Comparison of ENCODE assay signal across 1 cellular context in genomic region chr18:80034068-80034851, GRCh38.
TF ChIP-seq lines count a peak whose summit lies in the region.

Gene RBFA (plus strand): TSS chr18:80034434. CDS start chr18:80034496, 62 bp downstream.

TF ChIP-seq in HEK293, 187 proteins besides CTCF, POLR2A, EP300 and RAD21 (continued from another document and continues in another):
- peak; percentile 37; the same call in 1 of the 2 replicates for TF ChIP-seq ZNF513 (tag by site-specific recombination; IDR thresholded peaks at IDR 0.05)
- TF ChIP-seq KLF7 (tag by site-specific recombination; IDR thresholded peaks at IDR 0.05; ENCODE audit: borderline replicate concordance), result peak; percentile 93; the same call in 1 of the 2 replicates
- TF ChIP-seq HOXA7 (CRISPR knock-in tag; IDR thresholded peaks at IDR 0.05; ENCODE audit: borderline replicate concordance), result no peak
- no peak for TF ChIP-seq ZBTB21 (tag by site-specific recombination; IDR thresholded peaks at IDR 0.05)
- TF ChIP-seq ZNF654 (tag by site-specific recombination; IDR thresholded peaks at IDR 0.05; ENCODE audit: low read depth), result no peak
- TF ChIP-seq ZNF561 (tag by site-specific recombination; IDR thresholded peaks at IDR 0.05; ENCODE audit: borderline replicate concordance), result peak; percentile 71; the same call in 1 of the 2 replicates
- peak; percentile 80 for TF ChIP-seq ZXDB (tag by site-specific recombination; IDR thresholded peaks at IDR 0.05)
- 0 out of 2 replicates have a peak, but pooled peaks have one; percentile 57 for TF ChIP-seq ZNF660 (tag by site-specific recombination; IDR thresholded peaks at IDR 0.05)
- no peak for TF ChIP-seq ZSCAN23 (tag by site-specific recombination; IDR thresholded peaks at IDR 0.05)
- TF ChIP-seq ZEB2 (tag by site-specific recombination; IDR thresholded peaks at IDR 0.05), result peak; percentile 50; the same call in 1 of the 2 replicates
- no peak for TF ChIP-seq ZNF155 (tag by site-specific recombination; IDR thresholded peaks at IDR 0.05)
- no peak for TF ChIP-seq ZNF248 (tag by site-specific recombination; IDR thresholded peaks at IDR 0.05)
- no peak for TF ChIP-seq ATF2 (tag by site-specific recombination; IDR thresholded peaks at IDR 0.05; ENCODE audit: low read depth)
- TF ChIP-seq GLIS2 (tag by site-specific recombination; IDR thresholded peaks at IDR 0.05), result peak; percentile 86
- no peak for TF ChIP-seq ZNF510 (tag by site-specific recombination; IDR thresholded peaks at IDR 0.05; ENCODE audit: insufficient replicate concordance)
- no peak for TF ChIP-seq ZNF148 (tag by site-specific recombination; IDR thresholded peaks at IDR 0.05; ENCODE audit: borderline replicate concordance)
- no peak for TF ChIP-seq ZNF544 (tag by site-specific recombination; IDR thresholded peaks at IDR 0.05)
- TF ChIP-seq ZNF184 (tag by site-specific recombination; IDR thresholded peaks at IDR 0.05), result no peak
- TF ChIP-seq ZNF394 (tag by site-specific recombination; IDR thresholded peaks at IDR 0.05; ENCODE audit: borderline replicate concordance), result peak; percentile 31; the same call in 1 of the 2 replicates
- TF ChIP-seq SP3 (tag by site-specific recombination; IDR thresholded peaks at IDR 0.05), result peak; percentile 99
- TF ChIP-seq ZNF19 (tag by site-specific recombination; IDR thresholded peaks at IDR 0.05; ENCODE audit: low read depth), result no peak
- TF ChIP-seq BCL11A (tag by site-specific recombination; IDR thresholded peaks at IDR 0.05; ENCODE audit: low read depth), result no peak
- TF ChIP-seq ZNF335 (tag by site-specific recombination; conservative IDR thresholded peaks at IDR 0.05), result peak; percentile 63; the same call in 1 of the 2 replicates
- peak; percentile 71 for TF ChIP-seq ZIC2 (tag by site-specific recombination; IDR thresholded peaks at IDR 0.05)
- no peak for TF ChIP-seq ZNF362 (tag by site-specific recombination; IDR thresholded peaks at IDR 0.05)
- peak; percentile 97 for TF ChIP-seq KLF9 (tag by site-specific recombination; IDR thresholded peaks at IDR 0.05; ENCODE audit: low read depth)
- no peak for TF ChIP-seq RBAK (tag by site-specific recombination; IDR thresholded peaks at IDR 0.05)
- no peak for TF ChIP-seq ZNF404 (tag by site-specific recombination; IDR thresholded peaks at IDR 0.05)
- TF ChIP-seq ZSCAN30 (tag by site-specific recombination; IDR thresholded peaks at IDR 0.05), result peak; percentile 89
- no peak for TF ChIP-seq ZNF280C (tag by site-specific recombination; IDR thresholded peaks at IDR 0.05)
- TF ChIP-seq ZNF416 (tag by site-specific recombination; IDR thresholded peaks at IDR 0.05), result no peak
- TF ChIP-seq ZNF555 (tag by site-specific recombination; conservative IDR thresholded peaks at IDR 0.05), result no peak
- TF ChIP-seq ZBTB1 (tag by site-specific recombination; IDR thresholded peaks at IDR 0.05), result no peak
- no peak for TF ChIP-seq TRIM28 (IDR thresholded peaks at IDR 0.05; ENCODE audit: borderline replicate concordance, low read length)
- no peak for TF ChIP-seq ZNF37A (tag by site-specific recombination; IDR thresholded peaks at IDR 0.05)
- no peak for TF ChIP-seq GLI4 (tag by site-specific recombination; IDR thresholded peaks at IDR 0.05)
- no peak for TF ChIP-seq ZNF621 (tag by site-specific recombination; IDR thresholded peaks at IDR 0.05)
- no peak for TF ChIP-seq ZNF626 (tag by site-specific recombination; IDR thresholded peaks at IDR 0.05)
- TF ChIP-seq PRDM10 (tag by site-specific recombination; IDR thresholded peaks at IDR 0.05), result peak; percentile 30; the same call in 1 of the 2 replicates
- TF ChIP-seq ZNF211 (tag by site-specific recombination; IDR thresholded peaks at IDR 0.05; ENCODE audit: low read depth), result no peak
- no peak for TF ChIP-seq ZBTB49 (tag by site-specific recombination; IDR thresholded peaks at IDR 0.05; ENCODE audit: low read depth)
- TF ChIP-seq ZNF692 (tag by site-specific recombination; IDR thresholded peaks at IDR 0.05), result peak; percentile 82
- TF ChIP-seq YY1 (tag by site-specific recombination; IDR thresholded peaks at IDR 0.05), result peak; percentile 58; the same call in 1 of the 2 replicates
- TF ChIP-seq ZNF2 (tag by site-specific recombination; IDR thresholded peaks at IDR 0.05), result peak; percentile 50; the same call in 1 of the 2 replicates
- TF ChIP-seq INSM2 (tag by site-specific recombination; IDR thresholded peaks at IDR 0.05), result peak; percentile 31; the same call in 1 of the 2 replicates
